In genomic region chrX:104961926-104962325, GRCh38 we compare ENCODE assay signal across 30 cellular contexts.
"Had no signal": no experiment of that assay in that cellular context is flagged by ENCODE, and none has a peak within 500 bp of the region (broad histone marks: within the 10 kb centered on the region; RNA-seq: fewer than 3 reads in every experiment).

No MANE protein-coding gene starts in this region.

- H3K36me3 ChIP-seq: adrenal gland, esophagus muscularis mucosa, gastrocnemius medialis had no signal

- H3K27ac ChIP-seq: adrenal gland, body of pancreas, esophagus muscularis mucosa, foreskin keratinocyte, gastrocnemius medialis had no signal

- H3K4me1 ChIP-seq: adrenal gland, body of pancreas, esophagus muscularis mucosa, foreskin keratinocyte, gastrocnemius medialis had no signal

- DNase-seq: activated CD4-positive, alpha-beta memory T cell treated with anti-CD3 and anti-CD28 coated beads for 36 hours; activated CD4-positive, alpha-beta T cell treated with anti-CD3 and anti-CD28 coated beads for 36 hours; activated CD4-positive, alpha-beta T cell treated with anti-CD3 and anti-CD28 coated beads, Interleukin-2, amount 10 ng/mL, durations not matched to agents 24 days and 14 days; activated CD4-positive, CD25-positive, alpha-beta regulatory T cell; activated CD4-positive, CD25-positive, alpha-beta regulatory T cell treated with anti-CD3 and anti-CD28 coated beads, Interleukin-2, amount 50 U/mL, for 72 hours; activated CD8-positive, alpha-beta memory T cell treated with anti-CD3 and anti-CD28 coated beads, Interleukin-2, amount 10 ng/mL, durations not matched to agents 7 days and 5 days; activated CD8-positive, alpha-beta memory T cell treated with anti-CD3 and anti-CD28 coated beads, Interleukin-2, amount 50 U/mL, for 4 hours; activated CD8-positive, alpha-beta T cell treated with anti-CD3 and anti-CD28 coated beads, Interleukin-2, amount 10 ng/mL, durations not matched to agents 7 days and 5 days; activated effector memory CD4-positive, alpha-beta T cell treated with anti-CD3 and anti-CD28 coated beads, Interleukin-2, amount 50 U/mL, for 16 hours; activated naive CD4-positive, alpha-beta T cell treated with anti-CD3 and anti-CD28 coated beads for 36 hours; activated naive CD8-positive, alpha-beta T cell treated with anti-CD3 and anti-CD28 coated beads for 36 hours; activated naive CD8-positive, alpha-beta T cell treated with anti-CD3 and anti-CD28 coated beads, Interleukin-2, amount 50 U/mL, for 24 hours; activated T-cell treated with anti-CD3 and anti-CD28 coated beads, Interleukin-2, amount 50 U/mL, for 1 hour; activated T-cell treated with anti-CD3 and anti-CD28 coated beads, Interleukin-2, amount 50 U/mL, for 48 hours; adrenal gland; amygdala; aorta; body of pancreas; caudate nucleus; cortex of kidney; dermis blood vessel endothelial cell; effector CD4-positive, alpha-beta T cell; effector memory CD8-positive, alpha-beta T cell; erythroblast; foreskin keratinocyte; gastrocnemius medialis; glutamatergic neuron; T-cell; T1000 had no signal

- H3K27me3 ChIP-seq: body of pancreas, esophagus muscularis mucosa, foreskin keratinocyte had no signal

- H3K4me3 ChIP-seq: adrenal gland, body of pancreas, esophagus muscularis mucosa, gastrocnemius medialis had no signal

- H3K9me3 ChIP-seq: adrenal gland, body of pancreas, esophagus muscularis mucosa, gastrocnemius medialis had no signal

- ATAC-seq: activated CD4-positive, alpha-beta T cell treated with anti-CD3 and anti-CD28 coated beads for 36 hours; activated CD8-positive, alpha-beta memory T cell treated with anti-CD3 and anti-CD28 coated beads, Interleukin-2, amount 10 ng/mL, durations not matched to agents 7 days and 5 days; activated CD8-positive, alpha-beta T cell treated with anti-CD3 and anti-CD28 coated beads, Interleukin-2, amount 10 ng/mL, durations not matched to agents 7 days and 5 days; activated naive CD8-positive, alpha-beta T cell treated with anti-CD3 and anti-CD28 coated beads, Interleukin-2, amount 50 U/mL, for 24 hours; body of pancreas; effector memory CD8-positive, alpha-beta T cell; foreskin keratinocyte; gastrocnemius medialis; T-cell had no signal
